Comparison of ENCODE assay signal across 1 cellular context in genomic region chr5:176837707-176838115, GRCh38.
TF ChIP-seq lines count a peak whose summit lies in the region.

No MANE protein-coding gene starts in this region.

TF ChIP-seq in HepG2, 621 proteins besides CTCF, POLR2A, EP300 and RAD21 (continued from another document and continues in another):
- peak; percentile 96; the same call in 1 of the 2 replicates for TF ChIP-seq GPBP1L1 (CRISPR knock-in tag; IDR thresholded peaks at IDR 0.05)
- peak; percentile 55 to 79; a peak in 3 of 4 replicates for TF ChIP-seq NR2F1 (CRISPR knock-in tag; IDR thresholded peaks at IDR 0.05)
- peak; percentile 94 for TF ChIP-seq FOSL1 (CRISPR knock-in tag; IDR thresholded peaks at IDR 0.05; ENCODE audit: borderline replicate concordance)
- no peak for TF ChIP-seq CREB1 (IDR thresholded peaks at IDR 0.05)
- TF ChIP-seq CREB1 (CRISPR knock-in tag; IDR thresholded peaks at IDR 0.05): no peak
- TF ChIP-seq ZSCAN12 (CRISPR knock-in tag; IDR thresholded peaks at IDR 0.05): peak; percentile 100
- peak; percentile 100 for TF ChIP-seq RARG (CRISPR knock-in tag; IDR thresholded peaks at IDR 0.05; ENCODE audit: low read depth)
- peak; percentile 98 for TF ChIP-seq ZFAT (CRISPR knock-in tag; conservative IDR thresholded peaks at IDR 0.05)
- TF ChIP-seq ZNF224 (CRISPR knock-in tag; IDR thresholded peaks at IDR 0.05): peak; percentile 100
- TF ChIP-seq ZNF10 (CRISPR knock-in tag; IDR thresholded peaks at IDR 0.05; ENCODE audit: borderline replicate concordance, low read depth): peak; percentile 97; the same call in 1 of the 2 replicates
- TF ChIP-seq BRCA1 (CRISPR knock-in tag; IDR thresholded peaks at IDR 0.05): peak; percentile 100
- peak; percentile 95; the same call in 1 of the 2 replicates for TF ChIP-seq GTF3A (CRISPR knock-in tag; conservative IDR thresholded peaks at IDR 0.05)
- peak; percentile 100 for TF ChIP-seq ZNF230 (CRISPR knock-in tag; IDR thresholded peaks at IDR 0.05)
- peak; percentile 100 for TF ChIP-seq ZSCAN9 (CRISPR knock-in tag; IDR thresholded peaks at IDR 0.05; ENCODE audit: borderline replicate concordance)
- peak; percentile 97; the same call in 1 of the 2 replicates for TF ChIP-seq NR3C1 (CRISPR knock-in tag; IDR thresholded peaks at IDR 0.05)
- peak; percentile 99 for TF ChIP-seq ZNF720 (CRISPR knock-in tag; IDR thresholded peaks at IDR 0.05)
- peak; percentile 100 for TF ChIP-seq ZNF251 (CRISPR knock-in tag; IDR thresholded peaks at IDR 0.05)
- TF ChIP-seq CERS6 (CRISPR knock-in tag; IDR thresholded peaks at IDR 0.05): peak; percentile 100
- TF ChIP-seq ELK4 (CRISPR knock-in tag; IDR thresholded peaks at IDR 0.05; ENCODE audit: borderline replicate concordance): peak; percentile 99; the same call in 1 of the 2 replicates
- TF ChIP-seq ZNF784 (CRISPR knock-in tag; IDR thresholded peaks at IDR 0.05; ENCODE audit: borderline replicate concordance): peak; percentile 100
- TF ChIP-seq ZNF430 (CRISPR knock-in tag; IDR thresholded peaks at IDR 0.05): peak; percentile 100
- peak; percentile 100 for TF ChIP-seq PAX8 (CRISPR knock-in tag; IDR thresholded peaks at IDR 0.05; ENCODE audit: borderline replicate concordance)
- TF ChIP-seq CBFB (CRISPR knock-in tag; IDR thresholded peaks at IDR 0.05): peak; percentile 97
- TF ChIP-seq SMAD3 (CRISPR knock-in tag; IDR thresholded peaks at IDR 0.05): peak; percentile 100
- peak; percentile 100 for TF ChIP-seq REL (CRISPR knock-in tag; conservative IDR thresholded peaks at IDR 0.05)
- TF ChIP-seq LCORL (IDR thresholded peaks at IDR 0.05): no peak
- TF ChIP-seq LCORL (CRISPR knock-in tag; IDR thresholded peaks at IDR 0.05): peak; percentile 97
- peak; percentile 100 for TF ChIP-seq TMF1 (CRISPR knock-in tag; IDR thresholded peaks at IDR 0.05; ENCODE audit: low read depth)
- TF ChIP-seq AGO1 (IDR thresholded peaks at IDR 0.05; ENCODE audit: low read depth, low read length, poor library complexity, severe bottlenecking): no peak
- peak; percentile 99 for TF ChIP-seq ZNF20 (CRISPR knock-in tag; IDR thresholded peaks at IDR 0.05)
- TF ChIP-seq GMEB1 (CRISPR knock-in tag; IDR thresholded peaks at IDR 0.05; ENCODE audit: borderline replicate concordance): peak; percentile 82
- TF ChIP-seq ZNF878 (CRISPR knock-in tag; IDR thresholded peaks at IDR 0.05): peak; percentile 100
- TF ChIP-seq EED (CRISPR knock-in tag; IDR thresholded peaks at IDR 0.05): peak; percentile 100
- peak; percentile 100 for TF ChIP-seq MXD4 (CRISPR knock-in tag; IDR thresholded peaks at IDR 0.05)
- peak; percentile 99 for TF ChIP-seq TP53 (CRISPR knock-in tag; conservative IDR thresholded peaks at IDR 0.05)
- peak; percentile 99 for TF ChIP-seq ZNF530 (CRISPR knock-in tag; IDR thresholded peaks at IDR 0.05; ENCODE audit: low read depth)
- TF ChIP-seq SIX4 (CRISPR knock-in tag; IDR thresholded peaks at IDR 0.05): peak; percentile 99
- TF ChIP-seq TEAD2 (CRISPR knock-in tag; IDR thresholded peaks at IDR 0.05): peak; percentile 100
- TF ChIP-seq KAT7 (CRISPR knock-in tag; IDR thresholded peaks at IDR 0.05; ENCODE audit: borderline replicate concordance): peak; percentile 96; the same call in 1 of the 2 replicates
- peak; percentile 98 for TF ChIP-seq RFXANK (CRISPR knock-in tag; IDR thresholded peaks at IDR 0.05)
- TF ChIP-seq ZNF770 (CRISPR knock-in tag; IDR thresholded peaks at IDR 0.05): peak; percentile 91
- no peak for TF ChIP-seq RFX1 (IDR thresholded peaks at IDR 0.05)
- peak; percentile 97 for TF ChIP-seq NFE2L1 (CRISPR knock-in tag; IDR thresholded peaks at IDR 0.05; ENCODE audit: borderline replicate concordance)
- TF ChIP-seq FOXM1 (CRISPR knock-in tag; IDR thresholded peaks at IDR 0.05): peak; percentile 99
- peak; percentile 100 for TF ChIP-seq CCDC6 (CRISPR knock-in tag; IDR thresholded peaks at IDR 0.05)
- peak; percentile 99 for TF ChIP-seq THRA (CRISPR knock-in tag; IDR thresholded peaks at IDR 0.05; ENCODE audit: borderline replicate concordance)
- peak; percentile 49 for TF ChIP-seq MNT (IDR thresholded peaks at IDR 0.05)
- no peak for TF ChIP-seq RBFOX2 (IDR thresholded peaks at IDR 0.05; ENCODE audit: low read depth, low read length)
- TF ChIP-seq MIXL1 (CRISPR knock-in tag; IDR thresholded peaks at IDR 0.05): peak; percentile 100
- TF ChIP-seq ZBTB37 (CRISPR knock-in tag; IDR thresholded peaks at IDR 0.05): peak; percentile 97
- TF ChIP-seq CREBL2 (CRISPR knock-in tag; IDR thresholded peaks at IDR 0.05; ENCODE audit: borderline replicate concordance): peak; percentile 100
- peak; percentile 100 for TF ChIP-seq GLI4 (CRISPR knock-in tag; IDR thresholded peaks at IDR 0.05; ENCODE audit: borderline replicate concordance)
